8 cellular contexts compared by ENCODE assay signal in genomic region chr1:209768354-209768774, GRCh38.
DNase-seq lines count a peak whose midpoint lies in the region; ATAC-seq lines count a peak whose summit lies in the region.

No MANE protein-coding gene starts in this region.

- no peak overlapping the region for H3K4me3 Mint-ChIP-seq in memory B cell
- no peak overlapping the region for H3K4me3 Mint-ChIP-seq in stimulated activated naive CD8-positive, alpha-beta T cell treated with anti-CD3 and anti-CD28 coated beads, Interleukin-15, amount 100 ng/mL, for 72 hours

- DNase-seq in AML-193 (lab: John Stamatoyannopoulos, UW) (peak; percentile 56 to 69), memory B cell (ENCODE audit: low spot score in 2 of 2) (peak; percentile 23 to 31), HuH-7 (ENCODE audit: low spot score) (no peak), posterior cingulate gyrus (no peak)
- peak; percentile 86 for DNase-seq in activated CD8-positive, alpha-beta memory T cell treated with anti-CD3 and anti-CD28 coated beads, Interleukin-2, amount 50 U/mL, for 48 hours
- peak; percentile 85 to 95 for DNase-seq in stimulated activated naive CD8-positive, alpha-beta T cell treated with anti-CD3 and anti-CD28 coated beads, Interleukin-15, amount 100 ng/mL, for 72 hours

- intact Hi-C loops in posterior cingulate gyrus (cut with DNase I) = no loop called here

- peak; percentile 87 for ATAC-seq in GM19463 (IDR thresholded peaks at IDR 0.05; ENCODE audit: unreplicated experiment)
- ATAC-seq in HG03571 (IDR thresholded peaks at IDR 0.05; ENCODE audit: unreplicated experiment) = peak; percentile 83
- peak; percentile 93 for ATAC-seq in memory B cell (ENCODE audit: low read depth)
- peak; percentile 90 for ATAC-seq in stimulated activated naive CD8-positive, alpha-beta T cell treated with anti-CD3 and anti-CD28 coated beads, Interleukin-15, amount 100 ng/mL, for 72 hours

- H3K9me3 Mint-ChIP-seq in memory B cell = no peaks in the 10 kb centered on the region
- H3K9me3 Mint-ChIP-seq in stimulated activated naive CD8-positive, alpha-beta T cell treated with anti-CD3 and anti-CD28 coated beads, Interleukin-15, amount 100 ng/mL, for 72 hours = no peaks in the 10 kb centered on the region

- peaks cover 29% of the 10 kb centered on the region for H3K4me1 Mint-ChIP-seq in memory B cell
- peaks cover 42% of the 10 kb centered on the region for H3K4me1 Mint-ChIP-seq in stimulated activated naive CD8-positive, alpha-beta T cell treated with anti-CD3 and anti-CD28 coated beads, Interleukin-15, amount 100 ng/mL, for 72 hours

- no peak overlapping the region for H3K27ac Mint-ChIP-seq in memory B cell
- no peak overlapping the region for H3K27ac Mint-ChIP-seq in stimulated activated naive CD8-positive, alpha-beta T cell treated with anti-CD3 and anti-CD28 coated beads, Interleukin-15, amount 100 ng/mL, for 72 hours

- H3K27me3 Mint-ChIP-seq in memory B cell = no peaks in the 10 kb centered on the region
- no peaks in the 10 kb centered on the region for H3K27me3 Mint-ChIP-seq in stimulated activated naive CD8-positive, alpha-beta T cell treated with anti-CD3 and anti-CD28 coated beads, Interleukin-15, amount 100 ng/mL, for 72 hours

- H3K36me3 Mint-ChIP-seq in memory B cell = peaks cover 30% of the 10 kb centered on the region

Comparison
In these comparisons a context has a peak if more than half of its experiments do, and no peak if none do; other contexts are left out.
1. DNase-seq: peak in AML-193 (2 of 2), activated CD8-positive, alpha-beta memory T cell treated with anti-CD3 and anti-CD28 coated beads, Interleukin-2, amount 50 U/mL, for 48 hours (single experiment), memory B cell (2 of 2) and stimulated activated naive CD8-positive, alpha-beta T cell treated with anti-CD3 and anti-CD28 coated beads, Interleukin-15, amount 100 ng/mL, for 72 hours (2 of 2); none in HuH-7 (single experiment) and posterior cingulate gyrus (0 of 10).
2. Peak in every context shown above with its lines, with median percentiles within 50 percentile points of each other: ATAC-seq.